Comparison of ENCODE assay signal across 1 cellular context in genomic region chr10:3901370-3901769, GRCh38.
A peak's percentile ranks its signal among the peaks of the same experiment; 100 is the strongest.
TF ChIP-seq lines count a peak whose summit lies in the region.

No MANE protein-coding gene starts in this region.

TF ChIP-seq in GM12878, 131 proteins besides CTCF, POLR2A, EP300 and RAD21:
- TF ChIP-seq KAT2A (conservative IDR thresholded peaks at IDR 0.05; ENCODE audit: control insufficient read depth, low read depth, low read length) (no peak), EED (IDR thresholded peaks at IDR 0.05; ENCODE audit: low read depth) (peak; percentile 85), HDAC6 (IDR thresholded peaks at IDR 0.05; ENCODE audit: unreplicated experiment) (no peak), CREM (IDR thresholded peaks at IDR 0.05; ENCODE audit: low read depth) (peak; percentile 7; the same call in 1 of the 2 replicates), RUNX3 (IDR thresholded peaks at IDR 0.05; ENCODE audit: low read length) (peak; percentile 36; the same call in 1 of the 2 replicates), POLR2AphosphoS5 (IDR thresholded peaks at IDR 0.05; ENCODE audit: low read length) (no peak), IRF5 (IDR thresholded peaks at IDR 0.05; ENCODE audit: borderline replicate concordance) (no peak), ZBTB11 (CRISPR knock-in tag; IDR thresholded peaks at IDR 0.05) (no peak)
TF ChIP-seq in GM12878: peak in this region for 3.
